In genomic region chr6:162125659-162126058, GRCh38 we compare ENCODE assay signal across 8 cellular contexts.
"Had no signal": no experiment of that assay in that cellular context is flagged by ENCODE, and none has a peak within 500 bp of the region (broad histone marks: within the 10 kb centered on the region; RNA-seq: fewer than 3 reads in every experiment).

No MANE protein-coding gene starts in this region.

- H3K9ac ChIP-seq: GM23248 had no signal

- H3K9me3 ChIP-seq: HAP-1 had no signal

- H3K27ac ChIP-seq: GM23248 had no signal

- DNase-seq: GM23248, GOT3, H7, H9, HCEC 1CT, HFFc6 had no signal

- H3K4me1 ChIP-seq: HAP-1 had no signal

- H3K36me3 ChIP-seq: HAP-1 had no signal

- H2AFZ ChIP-seq: GM23248, GM23338 had no signal

- H3K4me2 ChIP-seq: GM23338 had no signal

- H3K4me3 ChIP-seq: GM23248, GM23338, HAP-1 had no signal
